1 cellular context compared by ENCODE assay signal in the genomic region with DNA sequence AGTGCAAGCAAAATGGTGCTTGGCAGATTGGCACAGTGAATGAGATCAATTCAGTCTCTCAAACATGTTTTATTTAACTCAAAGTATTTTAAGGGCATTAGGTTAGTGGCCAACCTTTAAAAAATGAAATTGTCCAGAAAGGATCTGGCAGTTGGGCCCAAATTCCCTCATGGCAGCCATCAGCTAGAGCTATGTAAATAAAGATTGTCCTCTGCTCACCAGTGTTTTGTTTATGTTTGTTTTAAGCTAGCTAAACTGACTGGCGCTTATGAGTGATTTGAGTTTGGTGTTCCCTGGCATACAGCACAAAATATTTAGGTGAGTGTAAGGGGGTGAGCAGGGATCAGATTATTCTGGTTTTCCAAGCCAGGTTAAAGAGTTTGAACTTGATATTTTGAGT.
TF ChIP-seq lines count a peak whose summit lies in the region.

No MANE protein-coding gene starts in this region.

TF ChIP-seq in HepG2, 621 proteins besides CTCF, POLR2A, EP300 and RAD21:
- TF ChIP-seq NFE2 (CRISPR knock-in tag; IDR thresholded peaks at IDR 0.05) (no peak), TCF7 (IDR thresholded peaks at IDR 0.05; ENCODE audit: low read depth) (no peak), FOXA3 (CRISPR knock-in tag; IDR thresholded peaks at IDR 0.05) (peak; percentile 76), FOXA1 (IDR thresholded peaks at IDR 0.05) (peak; percentile 25; the same call in 1 of the 2 replicates), FOXA1 (CRISPR knock-in tag; IDR thresholded peaks at IDR 0.05) (peak; percentile 68), PRMT3 (CRISPR knock-in tag; IDR thresholded peaks at IDR 0.05; ENCODE audit: borderline replicate concordance, low read depth) (no peak), AGO1 (IDR thresholded peaks at IDR 0.05; ENCODE audit: low read depth, low read length, poor library complexity, severe bottlenecking) (no peak), GPN1 (CRISPR knock-in tag; IDR thresholded peaks at IDR 0.05; ENCODE audit: borderline replicate concordance) (no peak), ZNF430 (CRISPR knock-in tag; IDR thresholded peaks at IDR 0.05) (no peak), FOXP1 (IDR thresholded peaks at IDR 0.05) (no peak), FOXP1 (CRISPR knock-in tag; IDR thresholded peaks at IDR 0.05) (peak; percentile 69), ZNF121 (CRISPR knock-in tag; IDR thresholded peaks at IDR 0.05) (peak; percentile 97), EHMT2 (IDR thresholded peaks at IDR 0.05; ENCODE audit: borderline replicate concordance, low read depth, low read length) (no peak), ZNF644 (CRISPR knock-in tag; IDR thresholded peaks at IDR 0.05; ENCODE audit: low read depth) (peak; percentile 54; the same call in 1 of the 2 replicates), ZFP36L1 (CRISPR knock-in tag; IDR thresholded peaks at IDR 0.05) (no peak), LCORL (IDR thresholded peaks at IDR 0.05) (no peak), LCORL (CRISPR knock-in tag; IDR thresholded peaks at IDR 0.05) (peak; percentile 24; the same call in 1 of the 2 replicates), SMC3 (IDR thresholded peaks at IDR 0.05; ENCODE audit: low read length) (no peak), GATAD2A (CRISPR knock-in tag; IDR thresholded peaks at IDR 0.05) (0 out of 2 replicates have a peak, but pooled peaks have one; percentile 38), SAP130 (CRISPR knock-in tag; IDR thresholded peaks at IDR 0.05; ENCODE audit: low read depth) (peak; percentile 42; the same call in 1 of the 2 replicates), HNRNPUL1 (IDR thresholded peaks at IDR 0.05; ENCODE audit: low read depth, low read length) (no peak), ATF7 (IDR thresholded peaks at IDR 0.05) (no peak), ATF7 (CRISPR knock-in tag; IDR thresholded peaks at IDR 0.05) (no peak), FOXK1 (CRISPR knock-in tag; IDR thresholded peaks at IDR 0.05; ENCODE audit: borderline replicate concordance, low read depth) (peak; percentile 44; the same call in 1 of the 2 replicates), ZNF292 (CRISPR knock-in tag; IDR thresholded peaks at IDR 0.05; ENCODE audit: borderline replicate concordance, low read depth) (no peak), ZNF615 (CRISPR knock-in tag; IDR thresholded peaks at IDR 0.05; ENCODE audit: borderline replicate concordance) (no peak), ZFP36L2 (CRISPR knock-in tag; IDR thresholded peaks at IDR 0.05) (no peak), MLLT10 (CRISPR knock-in tag; IDR thresholded peaks at IDR 0.05) (no peak), RXRB (CRISPR knock-in tag; IDR thresholded peaks at IDR 0.05; ENCODE audit: borderline replicate concordance) (0 out of 2 replicates have a peak, but pooled peaks have one; percentile 21), RAD51 (IDR thresholded peaks at IDR 0.05; ENCODE audit: borderline replicate concordance) (no peak), HOXA3 (CRISPR knock-in tag; IDR thresholded peaks at IDR 0.05) (no peak), ZNF546 (CRISPR knock-in tag; conservative IDR thresholded peaks at IDR 0.05) (no peak), TEAD3 (CRISPR knock-in tag; optimal IDR thresholded peaks at IDR 0.05; ENCODE audit: borderline replicate concordance) (peak; percentile 34), FOXK2 (IDR thresholded peaks at IDR 0.05) (no peak), ZNF354B (CRISPR knock-in tag; IDR thresholded peaks at IDR 0.05) (no peak), ZEB1 (IDR thresholded peaks at IDR 0.05; ENCODE audit: insufficient replicate concordance, low read depth) (no peak), THAP11 (CRISPR knock-in tag; IDR thresholded peaks at IDR 0.05) (no peak)
- TF ChIP-seq, protein P1, sequence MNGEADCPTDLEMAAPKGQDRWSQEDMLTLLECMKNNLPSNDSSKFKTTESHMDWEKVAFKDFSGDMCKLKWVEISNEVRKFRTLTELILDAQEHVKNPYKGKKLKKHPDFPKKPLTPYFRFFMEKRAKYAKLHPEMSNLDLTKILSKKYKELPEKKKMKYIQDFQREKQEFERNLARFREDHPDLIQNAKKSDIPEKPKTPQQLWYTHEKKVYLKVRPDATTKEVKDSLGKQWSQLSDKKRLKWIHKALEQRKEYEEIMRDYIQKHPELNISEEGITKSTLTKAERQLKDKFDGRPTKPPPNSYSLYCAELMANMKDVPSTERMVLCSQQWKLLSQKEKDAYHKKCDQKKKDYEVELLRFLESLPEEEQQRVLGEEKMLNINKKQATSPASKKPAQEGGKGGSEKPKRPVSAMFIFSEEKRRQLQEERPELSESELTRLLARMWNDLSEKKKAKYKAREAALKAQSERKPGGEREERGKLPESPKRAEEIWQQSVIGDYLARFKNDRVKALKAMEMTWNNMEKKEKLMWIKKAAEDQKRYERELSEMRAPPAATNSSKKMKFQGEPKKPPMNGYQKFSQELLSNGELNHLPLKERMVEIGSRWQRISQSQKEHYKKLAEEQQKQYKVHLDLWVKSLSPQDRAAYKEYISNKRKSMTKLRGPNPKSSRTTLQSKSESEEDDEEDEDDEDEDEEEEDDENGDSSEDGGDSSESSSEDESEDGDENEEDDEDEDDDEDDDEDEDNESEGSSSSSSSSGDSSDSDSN (CRISPR knock-in tag; IDR thresholded peaks at IDR 0.05), result no peak
- TF ChIP-seq, protein P2, sequence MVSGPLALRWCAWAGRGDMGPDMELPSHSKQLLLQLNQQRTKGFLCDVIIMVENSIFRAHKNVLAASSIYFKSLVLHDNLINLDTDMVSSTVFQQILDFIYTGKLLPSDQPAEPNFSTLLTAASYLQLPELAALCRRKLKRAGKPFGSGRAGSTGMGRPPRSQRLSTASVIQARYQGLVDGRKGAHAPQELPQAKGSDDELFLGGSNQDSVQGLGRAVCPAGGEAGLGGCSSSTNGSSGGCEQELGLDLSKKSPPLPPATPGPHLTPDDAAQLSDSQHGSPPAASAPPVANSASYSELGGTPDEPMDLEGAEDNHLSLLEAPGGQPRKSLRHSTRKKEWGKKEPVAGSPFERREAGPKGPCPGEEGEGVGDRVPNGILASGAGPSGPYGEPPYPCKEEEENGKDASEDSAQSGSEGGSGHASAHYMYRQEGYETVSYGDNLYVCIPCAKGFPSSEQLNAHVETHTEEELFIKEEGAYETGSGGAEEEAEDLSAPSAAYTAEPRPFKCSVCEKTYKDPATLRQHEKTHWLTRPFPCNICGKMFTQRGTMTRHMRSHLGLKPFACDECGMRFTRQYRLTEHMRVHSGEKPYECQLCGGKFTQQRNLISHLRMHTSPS (CRISPR knock-in tag; IDR thresholded peaks at IDR 0.05; ENCODE audit: low read depth), result no peak
- TF ChIP-seq, protein P3, sequence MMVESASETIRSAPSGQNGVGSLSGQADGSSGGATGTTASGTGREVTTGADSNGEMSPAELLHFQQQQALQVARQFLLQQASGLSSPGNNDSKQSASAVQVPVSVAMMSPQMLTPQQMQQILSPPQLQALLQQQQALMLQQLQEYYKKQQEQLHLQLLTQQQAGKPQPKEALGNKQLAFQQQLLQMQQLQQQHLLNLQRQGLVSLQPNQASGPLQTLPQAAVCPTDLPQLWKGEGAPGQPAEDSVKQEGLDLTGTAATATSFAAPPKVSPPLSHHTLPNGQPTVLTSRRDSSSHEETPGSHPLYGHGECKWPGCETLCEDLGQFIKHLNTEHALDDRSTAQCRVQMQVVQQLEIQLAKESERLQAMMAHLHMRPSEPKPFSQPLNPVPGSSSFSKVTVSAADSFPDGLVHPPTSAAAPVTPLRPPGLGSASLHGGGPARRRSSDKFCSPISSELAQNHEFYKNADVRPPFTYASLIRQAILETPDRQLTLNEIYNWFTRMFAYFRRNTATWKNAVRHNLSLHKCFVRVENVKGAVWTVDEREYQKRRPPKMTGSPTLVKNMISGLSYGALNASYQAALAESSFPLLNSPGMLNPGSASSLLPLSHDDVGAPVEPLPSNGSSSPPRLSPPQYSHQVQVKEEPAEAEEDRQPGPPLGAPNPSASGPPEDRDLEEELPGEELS (CRISPR knock-in tag; IDR thresholded peaks at IDR 0.05), result peak; percentile 47; the same call in 1 of the 2 replicates
- TF ChIP-seq, protein P4, sequence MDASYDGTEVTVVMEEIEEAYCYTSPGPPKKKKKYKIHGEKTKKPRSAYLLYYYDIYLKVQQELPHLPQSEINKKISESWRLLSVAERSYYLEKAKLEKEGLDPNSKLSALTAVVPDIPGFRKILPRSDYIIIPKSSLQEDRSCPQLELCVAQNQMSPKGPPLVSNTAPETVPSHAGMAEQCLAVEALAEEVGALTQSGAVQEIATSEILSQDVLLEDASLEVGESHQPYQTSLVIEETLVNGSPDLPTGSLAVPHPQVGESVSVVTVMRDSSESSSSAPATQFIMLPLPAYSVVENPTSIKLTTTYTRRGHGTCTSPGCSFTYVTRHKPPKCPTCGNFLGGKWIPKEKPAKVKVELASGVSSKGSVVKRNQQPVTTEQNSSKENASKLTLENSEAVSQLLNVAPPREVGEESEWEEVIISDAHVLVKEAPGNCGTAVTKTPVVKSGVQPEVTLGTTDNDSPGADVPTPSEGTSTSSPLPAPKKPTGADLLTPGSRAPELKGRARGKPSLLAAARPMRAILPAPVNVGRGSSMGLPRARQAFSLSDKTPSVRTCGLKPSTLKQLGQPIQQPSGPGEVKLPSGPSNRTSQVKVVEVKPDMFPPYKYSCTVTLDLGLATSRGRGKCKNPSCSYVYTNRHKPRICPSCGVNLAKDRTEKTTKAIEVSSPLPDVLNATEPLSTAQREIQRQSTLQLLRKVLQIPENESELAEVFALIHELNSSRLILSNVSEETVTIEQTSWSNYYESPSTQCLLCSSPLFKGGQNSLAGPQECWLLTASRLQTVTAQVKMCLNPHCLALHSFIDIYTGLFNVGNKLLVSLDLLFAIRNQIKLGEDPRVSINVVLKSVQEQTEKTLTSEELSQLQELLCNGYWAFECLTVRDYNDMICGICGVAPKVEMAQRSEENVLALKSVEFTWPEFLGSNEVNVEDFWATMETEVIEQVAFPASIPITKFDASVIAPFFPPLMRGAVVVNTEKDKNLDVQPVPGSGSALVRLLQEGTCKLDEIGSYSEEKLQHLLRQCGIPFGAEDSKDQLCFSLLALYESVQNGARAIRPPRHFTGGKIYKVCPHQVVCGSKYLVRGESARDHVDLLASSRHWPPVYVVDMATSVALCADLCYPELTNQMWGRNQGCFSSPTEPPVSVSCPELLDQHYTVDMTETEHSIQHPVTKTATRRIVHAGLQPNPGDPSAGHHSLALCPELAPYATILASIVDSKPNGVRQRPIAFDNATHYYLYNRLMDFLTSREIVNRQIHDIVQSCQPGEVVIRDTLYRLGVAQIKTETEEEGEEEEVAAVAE (CRISPR knock-in tag; IDR thresholded peaks at IDR 0.05; ENCODE audit: borderline replicate concordance), result 0 out of 2 replicates have a peak, but pooled peaks have one; percentile 4
